In the genomic region with DNA sequence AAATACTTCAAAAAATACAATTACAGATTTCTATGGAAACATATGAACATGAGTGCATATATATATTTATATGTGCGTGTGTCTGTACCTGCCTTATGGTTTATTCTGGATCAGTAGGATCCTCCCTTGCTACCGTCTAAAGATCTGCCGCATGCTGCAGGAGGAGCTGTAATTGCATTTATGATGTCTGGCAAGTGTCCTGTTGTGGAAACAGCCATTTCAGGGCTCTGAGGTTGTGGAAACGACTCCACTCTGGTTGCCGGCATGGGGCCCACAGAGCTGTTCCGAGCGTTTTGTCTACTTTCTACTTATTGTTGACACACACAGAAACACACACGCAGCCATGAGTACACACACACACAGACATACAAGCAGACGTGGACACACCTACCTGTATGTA, we compare ENCODE assay signal across 18 cellular contexts. TPM values are rescaled to one million over a fixed set of nuclear protein-coding genes. Genes with fewer than 3 reads are reported as not detected.
A peak's percentile ranks its signal among the peaks of the same experiment; 100 is the strongest.
DNase-seq lines count a peak whose midpoint lies in the region; ATAC-seq and TF ChIP-seq lines count a peak whose summit lies in the region.
"Had no signal": no experiment of that assay in that cellular context is flagged by ENCODE, and none has a peak within 500 bp of the region (broad histone marks: within the 10 kb centered on the region; RNA-seq: fewer than 3 reads in every experiment).

No MANE protein-coding gene starts in this region.

- H3K27ac ChIP-seq in BLaER1, result peak overlapping the region; percentile 83
- H3K27ac ChIP-seq in DND-41 (ENCODE audit: low read length), result peak overlapping the region; percentile 93
- H3K27ac ChIP-seq in OCI-LY7 (ENCODE audit: low read depth, low read length, poor library complexity, severe bottlenecking), result peak overlapping the region; percentile 6
- H3K27ac ChIP-seq in naive thymus-derived CD4-positive, alpha-beta T cell (ENCODE audit: low read depth, low read length), result no peak overlapping the region

- H3K4me3 ChIP-seq in BLaER1, result 0 out of 2 replicates have a peak overlapping the region, but pooled peaks have one; percentile 54
- H3K4me3 ChIP-seq in DND-41 (ENCODE audit: low read depth in 1 of 2, low read length in 2 of 2), result peak overlapping the region in 1 of 2 experiments; percentile 40; a peak in 2 of 4 replicates
- H3K4me3 ChIP-seq in OCI-LY7 (ENCODE audit: low read depth, low read length, poor library complexity, severe bottlenecking), result no peak overlapping the region
- H3K4me3 ChIP-seq in naive thymus-derived CD4-positive, alpha-beta T cell (ENCODE audit: low read length), result no peak overlapping the region
- H3K4me3 ChIP-seq in HAP-1, result no peak overlapping the region
- H3K4me3 ChIP-seq: GM23248 had no signal

- H3K27ac Mint-ChIP-seq in naive thymus-derived CD4-positive, alpha-beta T cell, result no peak overlapping the region
- H3K27ac Mint-ChIP-seq: CD8-positive, alpha-beta T cell had no signal

- in situ Hi-C loops in HAP-1 (cut with MboI; ENCODE audit: low sequenced_read_pairs), result no loop called here

- H3K4me3 Mint-ChIP-seq in activated T-cell treated with anti-CD3 and anti-CD28 coated beads, Interleukin-2, amount 50 U/mL, for 4 hours, result no peak overlapping the region
- H3K4me3 Mint-ChIP-seq in naive thymus-derived CD4-positive, alpha-beta T cell, result no peak overlapping the region
- H3K4me3 Mint-ChIP-seq: CD8-positive, alpha-beta T cell; HFFc6 had no signal

- H3K4me1 ChIP-seq in BLaER1, result peaks cover 99% of the 10 kb centered on the region
- H3K4me1 ChIP-seq in DND-41 (ENCODE audit: insufficient read depth, low read length), result peaks cover 100% of the 10 kb centered on the region
- peaks cover 63% of the 10 kb centered on the region for H3K4me1 ChIP-seq in OCI-LY7 (ENCODE audit: insufficient read depth, low read length, poor library complexity, severe bottlenecking)
- H3K4me1 ChIP-seq in naive thymus-derived CD4-positive, alpha-beta T cell (ENCODE audit: control insufficient read depth in 2 of 2, insufficient read depth in 2 of 2, low read length in 2 of 2), result peaks cover 23 to 41% of the 10 kb centered on the region in 2 donors
- H3K4me1 ChIP-seq in HAP-1, result peaks cover 25% of the 10 kb centered on the region

- no TSS peak for BruUV-seq in OCI-LY7 (replicated peaks; lab: Mats Ljungman, UMichigan)

- H3K9me2 ChIP-seq in OCI-LY7 (ENCODE audit: insufficient read depth, low read length), result no peaks in the 10 kb centered on the region

- TF ChIP-seq CTCF in DND-41 (IDR thresholded peaks at IDR 0.05; ENCODE audit: borderline replicate concordance, extremely low read depth, low read length, poor library complexity, severe bottlenecking), result peak; percentile 33
- TF ChIP-seq CTCF in OCI-LY7 (conservative IDR thresholded peaks at IDR 0.05; ENCODE audit: low read length), result no peak

- H3K4me2 ChIP-seq in BLaER1 (peak overlapping the region; percentile 96), DND-41 (ENCODE audit: insufficient read depth, low read length) (peak overlapping the region; percentile 58), OCI-LY7 (ENCODE audit: low read length) (peak overlapping the region; percentile 65)

- intact Hi-C loops in OCI-LY7 (cut with micrococcal nuclease; ENCODE audit: unreplicated experiment), result no loop called here
- intact Hi-C loops in left colon (cut with DNase I, micrococcal nuclease), result no loop called here
- intact Hi-C loops in naive thymus-derived CD4-positive, alpha-beta T cell (cut with micrococcal nuclease), result no loop called here

- no peaks in the 10 kb centered on the region for H3K9me3 Mint-ChIP-seq in activated T-cell treated with anti-CD3 and anti-CD28 coated beads, Interleukin-2, amount 50 U/mL, for 4 hours
- H3K9me3 Mint-ChIP-seq in naive thymus-derived CD4-positive, alpha-beta T cell, result no peaks in the 10 kb centered on the region
- H3K9me3 Mint-ChIP-seq: CD8-positive, alpha-beta T cell; HFFc6 had no signal

- H3K36me3 ChIP-seq in BLaER1 (peaks cover 44% of the 10 kb centered on the region), DND-41 (ENCODE audit: insufficient read depth, low read length) (peaks cover 75% of the 10 kb centered on the region), OCI-LY7 (ENCODE audit: insufficient read depth, low read length) (peaks cover 28% of the 10 kb centered on the region), HAP-1 (replicated peaks) (peaks cover 19% of the 10 kb centered on the region)
- H3K36me3 ChIP-seq in naive thymus-derived CD4-positive, alpha-beta T cell (ENCODE audit: control insufficient read depth in 2 of 3, insufficient read depth in 3 of 3, low read length in 3 of 3), result peaks cover 0 to 14% (median 14%) of the 10 kb centered on the region in 3 experiments

- H3K4me1 Mint-ChIP-seq in activated T-cell treated with anti-CD3 and anti-CD28 coated beads, Interleukin-2, amount 50 U/mL, for 4 hours (ENCODE audit: low read depth), result peaks cover 72% of the 10 kb centered on the region
- H3K4me1 Mint-ChIP-seq in naive thymus-derived CD4-positive, alpha-beta T cell, result peaks cover 37 to 76% (median 58%) of the 10 kb centered on the region in 7 donors

- H3K36me3 Mint-ChIP-seq in activated T-cell treated with anti-CD3 and anti-CD28 coated beads, Interleukin-2, amount 50 U/mL, for 4 hours (ENCODE audit: insufficient read depth), result peaks cover 34% of the 10 kb centered on the region
- H3K36me3 Mint-ChIP-seq in naive thymus-derived CD4-positive, alpha-beta T cell, result peaks cover 9 to 36% (median 21%) of the 10 kb centered on the region in 5 donors

- CTCF ChIA-PET in OCI-LY7 (lab: Charles Lee; ENCODE audit: unreplicated experiment), result no interaction called here
- CTCF ChIA-PET in naive thymus-derived CD4-positive, alpha-beta T cell (lab: Charles Lee), result no interaction called here

- H3K79me2 ChIP-seq in DND-41 (ENCODE audit: insufficient read depth, low read length) (peaks cover 94% of the 10 kb centered on the region), OCI-LY7 (ENCODE audit: insufficient read depth, low read depth, low read length) (peaks cover 48% of the 10 kb centered on the region; the same call in 1 of the 2 replicates)

- H4K20me1 ChIP-seq in BLaER1 (0 out of 2 replicates have a peak, but pooled peaks cover 11% of the 10 kb centered on the region), DND-41 (ENCODE audit: insufficient read depth, low read length) (peaks cover 25% of the 10 kb centered on the region), OCI-LY7 (ENCODE audit: insufficient read depth, low read length) (no peaks in the 10 kb centered on the region)

- POLR2A ChIA-PET in OCI-LY7 (lab: Charles Lee), result no interaction called here
- POLR2A ChIA-PET in naive thymus-derived CD4-positive, alpha-beta T cell (lab: Charles Lee), result no interaction called here

- no peaks in the 10 kb centered on the region for H3K27me3 Mint-ChIP-seq in activated T-cell treated with anti-CD3 and anti-CD28 coated beads, Interleukin-2, amount 50 U/mL, for 4 hours (ENCODE audit: low read depth)
- H3K27me3 Mint-ChIP-seq in naive thymus-derived CD4-positive, alpha-beta T cell, result no peaks in the 10 kb centered on the region

- DNase-seq in DND-41 (peak; percentile 54), OCI-LY7 (ENCODE audit: low spot score) (no peak), left colon (no peak), HAP-1 (ENCODE audit: low spot score in 2 of 2) (no peak)
- no peak for DNase-seq in activated T-cell treated with anti-CD3 and anti-CD28 coated beads, Interleukin-2, amount 50 U/mL, for 4 hours
- no peak for DNase-seq in naive thymus-derived CD4-positive, alpha-beta T cell
- DNase-seq: AML-193; Calu3; CD8-positive, alpha-beta T cell; DMS79 treated with DMSO at 0.1 percent for 48 hours; EL; GM23248; HFFc6; IMR-90; KBM-7 had no signal

- ATAC-seq in DND-41 (ENCODE audit: insufficient read depth, low read depth), result no peak
- peak; percentile 57 for ATAC-seq in left colon
- no peak for ATAC-seq in HG02840 (IDR thresholded peaks at IDR 0.05; ENCODE audit: low FRiP score, unreplicated experiment)
- ATAC-seq in activated T-cell treated with anti-CD3 and anti-CD28 coated beads, Interleukin-2, amount 50 U/mL, for 4 hours, result no peak
- no peak for ATAC-seq in naive thymus-derived CD4-positive, alpha-beta T cell
- ATAC-seq: CD8-positive, alpha-beta T cell; HCT116 had no signal

- H3K27me3 ChIP-seq in BLaER1, result no peaks in the 10 kb centered on the region
- no peaks in the 10 kb centered on the region for H3K27me3 ChIP-seq in DND-41 (ENCODE audit: insufficient read depth, low read length, poor library complexity)
- no peaks in the 10 kb centered on the region for H3K27me3 ChIP-seq in naive thymus-derived CD4-positive, alpha-beta T cell (ENCODE audit: control insufficient read depth in 2 of 2, insufficient read depth in 2 of 2, low read length in 2 of 2)
- no peaks in the 10 kb centered on the region for H3K27me3 ChIP-seq in HAP-1 (ENCODE audit: low read depth)

- H3K9me3 ChIP-seq in BLaER1 (no peaks in the 10 kb centered on the region), DND-41 (ENCODE audit: insufficient read depth, low read length, severe bottlenecking) (no peaks in the 10 kb centered on the region), OCI-LY7 (ENCODE audit: low read length) (no peaks in the 10 kb centered on the region), HAP-1 (no peaks in the 10 kb centered on the region)
- H3K9me3 ChIP-seq in naive thymus-derived CD4-positive, alpha-beta T cell (ENCODE audit: control insufficient read depth in 2 of 3, low read length in 3 of 3), result no peaks in the 10 kb centered on the region

- H2AFZ ChIP-seq in DND-41 (ENCODE audit: low read depth, low read length), result no peak overlapping the region
- no peak overlapping the region for H2AFZ ChIP-seq in OCI-LY7 (ENCODE audit: low read length)
- H2AFZ ChIP-seq: GM23248 had no signal

- H3K9ac ChIP-seq in BLaER1, result no peak overlapping the region
- H3K9ac ChIP-seq in DND-41 (ENCODE audit: low read depth, low read length), result peak overlapping the region; percentile 56
- H3K9ac ChIP-seq: GM23248 had no signal

RNA-seq across cellular contexts. Expression of a gene that starts 21.3 kb away (rescaled TPM):
- 80.7 and 92.3 TPM in 2 replicates for total RNA-seq in OCI-LY7 (2014; rRNA removed; shearing (Covaris generic))
- total RNA-seq in OCI-LY7 (2022) (117 and 119 TPM in 2 replicates), left colon (100 to 1,000 TPM; 164 to 191 TPM)
- 100 to 1,000 TPM; 138 to 219 (median 164) TPM for total RNA-seq in activated T-cell treated with anti-CD3 and anti-CD28 coated beads, Interleukin-2, amount 50 U/mL, for 4 hours
- 100 to 1,000 TPM; 112 to 293 (median 181) TPM for total RNA-seq in naive thymus-derived CD4-positive, alpha-beta T cell
- 100 to 1,000 TPM; 151 to 153 TPM for polyA plus RNA-seq in naive thymus-derived CD4-positive, alpha-beta T cell

RNA-seq across cellular contexts. Expression of a gene that starts 39.4 kb away (rescaled TPM):
- not detected in 2 replicates for total RNA-seq in OCI-LY7 (2014; rRNA removed; shearing (Covaris generic))
- total RNA-seq in OCI-LY7 (2022) (not detected in 2 replicates), left colon (under 1 TPM in 1 of 2 donors, not detected in 1; 0.11 TPM)
- total RNA-seq in activated T-cell treated with anti-CD3 and anti-CD28 coated beads, Interleukin-2, amount 50 U/mL, for 4 hours, result not detected
- total RNA-seq in naive thymus-derived CD4-positive, alpha-beta T cell, result under 1 TPM in 2 of 5 experiments, not detected in 3; 0.22 to 0.71 TPM
- polyA plus RNA-seq in naive thymus-derived CD4-positive, alpha-beta T cell, result not detected
- total RNA-seq: Calu3; CD8-positive, alpha-beta T cell had no signal
- polyA plus RNA-seq: IMR-90 had no signal
